ENCODE assay signal across 1 cellular context in the genomic region with DNA sequence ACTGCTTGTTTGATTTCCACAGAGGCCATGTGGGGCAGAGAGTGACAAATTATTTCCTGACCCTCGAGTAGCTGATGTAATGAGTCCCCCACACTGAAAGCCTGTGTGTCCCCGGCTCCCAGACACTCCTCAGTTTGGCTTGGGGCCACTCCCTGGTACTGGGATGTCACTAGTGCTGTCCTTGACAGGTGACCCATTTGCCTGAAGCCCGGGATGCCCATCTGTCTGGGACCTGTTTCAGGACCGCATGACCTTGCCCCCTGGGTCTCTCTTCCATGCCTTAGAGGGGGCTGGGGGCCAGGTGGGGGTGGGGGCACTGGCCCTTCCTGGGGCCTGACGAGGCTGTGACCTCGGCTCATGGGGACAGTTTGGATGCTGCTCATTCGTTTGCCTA.
TF ChIP-seq lines count a peak whose summit lies in the region.

No MANE protein-coding gene starts in this region.

TF ChIP-seq in H1, 55 proteins besides CTCF, POLR2A, EP300 and RAD21:
- TF ChIP-seq CBX5 (IDR thresholded peaks at IDR 0.05; ENCODE audit: low read depth, low read length), result no peak
- TF ChIP-seq SRF (IDR thresholded peaks at IDR 0.05; ENCODE audit: low read depth, low read length), result no peak
